In the genomic region with DNA sequence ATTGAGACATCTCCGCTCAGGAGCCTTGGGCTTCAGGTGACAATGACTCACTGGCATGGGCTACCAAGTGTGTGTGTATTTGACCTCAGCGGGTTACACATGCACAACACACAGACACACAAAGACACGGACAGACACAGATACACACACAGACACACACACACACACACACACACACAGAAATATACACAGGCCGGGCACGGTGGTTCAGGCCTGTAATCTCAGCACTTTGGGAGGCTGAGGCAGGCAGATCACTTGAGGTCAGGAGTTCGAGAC, we compare ENCODE assay signal across 14 cellular contexts.
"Had no signal": no experiment of that assay in that cellular context is flagged by ENCODE, and none has a peak within 500 bp of the region (broad histone marks: within the 10 kb centered on the region; RNA-seq: fewer than 3 reads in every experiment).

No MANE protein-coding gene starts in this region.

- H3K36me3 ChIP-seq: gastrocnemius medialis, heart right ventricle, neutrophil, tibial nerve had no signal

- ATAC-seq: activated CD8-positive, alpha-beta memory T cell treated with anti-CD3 and anti-CD28 coated beads, Interleukin-2, amount 10 ng/mL, durations not matched to agents 7 days and 5 days; gastrocnemius medialis; heart right ventricle; left cardiac atrium; stimulated activated memory B cell treated with anti-CD40 and anti-IgM and Interleukin-4, amounts not matched to agents 10 μg/mL and 1 μg/mL and 100 μg/mL, for 72 hours had no signal

- H3K9me3 Mint-ChIP-seq: activated B cell treated with CpG ODN at 0.5 μM for 24 hours; activated T-cell treated with anti-CD3 and anti-CD28 coated beads, Interleukin-2, amount 50 U/mL, for 4 hours; endodermal cell; stimulated activated memory B cell treated with anti-CD40 and anti-IgM and Interleukin-4, amounts not matched to agents 10 μg/mL and 1 μg/mL and 100 μg/mL, for 72 hours had no signal

- H3K27ac ChIP-seq: gastrocnemius medialis, heart right ventricle, neutrophil, tibial nerve had no signal

- H3K4me3 ChIP-seq: gastrocnemius medialis, heart right ventricle, lung, tibial nerve had no signal

- H3K36me3 Mint-ChIP-seq: activated CD8-positive, alpha-beta memory T cell treated with anti-CD3 and anti-CD28 coated beads, Interleukin-2, amount 10 ng/mL, durations not matched to agents 7 days and 5 days; stimulated activated memory B cell treated with anti-CD40 and anti-IgM and Interleukin-4, amounts not matched to agents 10 μg/mL and 1 μg/mL and 100 μg/mL, for 72 hours had no signal

- H3K27me3 ChIP-seq: gastrocnemius medialis, tibial nerve had no signal

- H3K4me3 Mint-ChIP-seq: activated B cell treated with CpG ODN at 0.5 μM for 24 hours; activated CD8-positive, alpha-beta memory T cell treated with anti-CD3 and anti-CD28 coated beads, Interleukin-2, amount 10 ng/mL, durations not matched to agents 7 days and 5 days; activated T-cell treated with anti-CD3 and anti-CD28 coated beads, Interleukin-2, amount 50 U/mL, for 4 hours; endodermal cell; stimulated activated memory B cell treated with anti-CD40 and anti-IgM and Interleukin-4, amounts not matched to agents 10 μg/mL and 1 μg/mL and 100 μg/mL, for 72 hours had no signal

- H3K27ac Mint-ChIP-seq: activated B cell treated with CpG ODN at 0.5 μM for 24 hours; stimulated activated memory B cell treated with anti-CD40 and anti-IgM and Interleukin-4, amounts not matched to agents 10 μg/mL and 1 μg/mL and 100 μg/mL, for 72 hours had no signal

- H3K9me3 ChIP-seq: gastrocnemius medialis, heart right ventricle, neutrophil, tibial nerve had no signal

- DNase-seq: activated B cell treated with CpG ODN at 0.5 μM for 24 hours; activated CD4-positive, alpha-beta T cell treated with anti-CD3 and anti-CD28 coated beads, Interleukin-2, amount 50 U/mL, for 1 hour; activated T-cell treated with anti-CD3 and anti-CD28 coated beads, Interleukin-2, amount 50 U/mL, for 4 hours; aorta; erythroblast; gastrocnemius medialis; heart right ventricle; left cardiac atrium had no signal
